ENCODE assay signal across 8 cellular contexts in the genomic region with DNA sequence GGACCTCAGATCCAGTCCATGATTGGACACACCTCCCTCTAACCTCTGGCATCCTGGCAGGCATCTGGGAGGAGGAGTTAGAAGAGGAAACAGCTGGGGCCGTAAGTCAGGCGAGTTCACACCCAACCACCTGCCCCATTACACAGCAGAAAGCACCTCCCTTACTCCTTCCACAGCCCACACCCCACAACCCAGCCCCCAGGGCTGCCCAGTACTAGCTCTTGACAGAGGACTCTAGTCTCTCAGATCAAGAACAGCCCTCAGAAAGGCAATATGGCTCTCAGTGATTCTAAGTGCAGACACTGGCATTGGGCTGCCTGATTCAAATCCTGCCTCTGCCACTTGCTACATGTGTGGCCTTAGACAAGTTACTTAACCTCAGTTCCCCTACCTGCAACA. TPM values are rescaled to one million over a fixed set of nuclear protein-coding genes. Genes with fewer than 3 reads are reported as not detected.
DNase-seq lines count a peak whose midpoint lies in the region; ATAC-seq and TF ChIP-seq lines count a peak whose summit lies in the region.

No MANE protein-coding gene starts in this region.

- H3K27me3 ChIP-seq in sigmoid colon: no peaks in the 10 kb centered on the region

- no peaks in the 10 kb centered on the region for H3K36me3 ChIP-seq in sigmoid colon

- DNase-seq in NCI-H2107 treated with DMSO at 0.1 percent for 48 hours (lab: John Stamatoyannopoulos, UW; ENCODE audit: unreplicated experiment): peak; percentile 14
- DNase-seq in NCI-H2107 (lab: John Stamatoyannopoulos, UW): no peak
- DNase-seq in chondrocyte (ENCODE audit: low spot score): no peak
- peak; percentile 64 for DNase-seq in sigmoid colon
- DNase-seq in putamen (ENCODE audit: low spot score): no peak
- DNase-seq in erythroblast (lab: John Stamatoyannopoulos, UW): no peak
- DNase-seq in mucosa of gallbladder (ENCODE audit: low spot score): no peak

- no peak for TF ChIP-seq EP300 in sigmoid colon (IDR thresholded peaks at IDR 0.05)

- peaks cover 0 to 84% (median 77%) of the 10 kb centered on the region in 4 donors for H3K4me1 ChIP-seq in sigmoid colon

- H3K36me3 Mint-ChIP-seq in chondrocyte (ENCODE audit: low read depth): no peaks in the 10 kb centered on the region

- no peaks in the 10 kb centered on the region for H3K9me3 Mint-ChIP-seq in chondrocyte (ENCODE audit: low read depth)

- ATAC-seq in HG03442 (IDR thresholded peaks at IDR 0.05; ENCODE audit: unreplicated experiment): peak; percentile 42

- 0 to 6% methylated on average over 2 of the region's 2 CpGs for WGBS in sigmoid colon, 2 donors

- no peak for TF ChIP-seq CTCF in chondrocyte (IDR thresholded peaks at IDR 0.05)
- TF ChIP-seq CTCF in sigmoid colon (IDR thresholded peaks at IDR 0.05): no peak

- H3K9me3 ChIP-seq in sigmoid colon: no peaks in the 10 kb centered on the region

- peaks cover 48% of the 10 kb centered on the region for H3K4me1 Mint-ChIP-seq in chondrocyte (ENCODE audit: low read depth)

- no peaks in the 10 kb centered on the region for H3K27me3 Mint-ChIP-seq in chondrocyte (ENCODE audit: low read depth)

- no peak overlapping the region for H3K4me3 ChIP-seq in sigmoid colon

- intact Hi-C loops in sigmoid colon (cut with DNase I): no loop called here

- TF ChIP-seq POLR2A in sigmoid colon (IDR thresholded peaks at IDR 0.05): no peak
- no peak for TF ChIP-seq POLR2A in erythroblast (IDR thresholded peaks at IDR 0.05; ENCODE audit: low read length)

- no peak overlapping the region for H3K4me3 Mint-ChIP-seq in chondrocyte (ENCODE audit: unreplicated experiment)

- H3K27ac ChIP-seq in sigmoid colon: peak overlapping the region; percentile 52 to 64 (median 56)

- H3K27ac Mint-ChIP-seq in chondrocyte (ENCODE audit: unreplicated experiment): peak overlapping the region; percentile 89

RNA-seq across cellular contexts. Expression of a gene that starts 34.1 kb away (rescaled TPM):
- total RNA-seq in chondrocyte: 76.1 to 87.6 TPM (median 86.7 TPM) in 3 replicates
- 100 to 1,000 TPM; 256 to 427 (median 312) TPM for total RNA-seq in sigmoid colon
- 10 to 100 TPM; 15.3 to 25.3 (median 16.8) TPM for polyA plus RNA-seq in sigmoid colon
- 101 TPM for total RNA-seq in mucosa of gallbladder

Comparison
In these comparisons a context has a peak if more than half of its experiments do, and no peak if none do; other contexts are left out.
1. DNase-seq: peak in NCI-H2107 treated with DMSO at 0.1 percent for 48 hours (single experiment) and sigmoid colon (single experiment); none in NCI-H2107 (single experiment), chondrocyte (single experiment), putamen (single experiment), erythroblast (0 of 2) and mucosa of gallbladder (single experiment).